ENCODE assay signal across 20 cellular contexts in the genomic region with DNA sequence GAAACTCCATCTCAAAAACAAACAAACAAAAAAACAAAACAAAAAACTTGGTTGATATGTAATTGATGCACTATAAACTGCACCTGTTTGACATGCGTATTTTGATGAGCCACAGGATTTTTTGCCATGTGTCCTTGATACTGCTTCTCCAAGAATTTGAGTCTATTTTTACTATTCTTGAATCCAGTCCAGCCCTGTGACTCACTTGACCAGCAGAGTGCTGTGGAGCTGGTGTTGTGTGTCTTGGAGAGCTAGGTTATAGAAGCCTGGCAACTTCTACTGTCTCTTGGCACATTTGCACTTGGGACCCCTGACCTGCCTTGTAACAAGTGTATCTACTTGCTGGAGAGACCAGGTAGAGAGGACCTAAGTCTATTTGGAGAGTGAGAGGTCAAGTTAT. TPM values are rescaled to one million over a fixed set of nuclear protein-coding genes. Genes with fewer than 3 reads are reported as not detected.
DNase-seq lines count a peak whose midpoint lies in the region; ATAC-seq and TF ChIP-seq lines count a peak whose summit lies in the region.
"Had no signal": no experiment of that assay in that cellular context is flagged by ENCODE, and none has a peak within 500 bp of the region (broad histone marks: within the 10 kb centered on the region; RNA-seq: fewer than 3 reads in every experiment).

No MANE protein-coding gene starts in this region.

- POLR2A ChIA-PET in CD8-positive, alpha-beta T cell (lab: Charles Lee), result interaction anchor here (1.9 kb wide), 1 partner anchor 90 kb away, joined by 7 read pairs; no protein-coding TSS in a partner anchor
- POLR2A ChIA-PET in PC-3 (lab: Charles Lee; ENCODE audit: unreplicated experiment), result no interaction called here
- POLR2A ChIA-PET in PC-9 (lab: Charles Lee; ENCODE audit: unreplicated experiment), result interaction anchor here (0.6 kb wide), 1 partner anchor 92 kb away, joined by 3 read pairs; a partner anchor contains a TSS

- H3K27me3 Mint-ChIP-seq in CD8-positive, alpha-beta T cell (ENCODE audit: low read depth), result no peaks in the 10 kb centered on the region
- H3K27me3 Mint-ChIP-seq: activated CD4-positive, alpha-beta memory T cell treated with anti-CD3 and anti-CD28 coated beads for 36 hours; activated naive CD4-positive, alpha-beta T cell treated with anti-CD3 and anti-CD28 coated beads, Interleukin-2, amount 50 U/mL, for 24 hours; activated T-cell treated with anti-CD3 and anti-CD28 coated beads, Interleukin-2, amount 50 U/mL, for 24 hours; central memory CD8-positive, alpha-beta T cell had no signal

- peaks cover 8% of the 10 kb centered on the region for H3K36me3 Mint-ChIP-seq in CD8-positive, alpha-beta T cell
- H3K36me3 Mint-ChIP-seq: activated CD4-positive, alpha-beta memory T cell treated with anti-CD3 and anti-CD28 coated beads for 36 hours had no signal

- H3F3A ChIP-seq in PC-3 (ENCODE audit: low read length, unreplicated experiment) (no peaks in the 10 kb centered on the region), PC-9 (ENCODE audit: insufficient read depth, low read depth) (no peaks in the 10 kb centered on the region)

- intact Hi-C loops in CD8-positive, alpha-beta T cell (cut with DNase I, micrococcal nuclease), result no loop called here
- intact Hi-C loops in PC-3 (cut with micrococcal nuclease), result loop anchor here (10.0 kb wide), 1 partner anchor 497 kb away; a partner anchor contains a TSS
- intact Hi-C loops in PC-9 (cut with micrococcal nuclease; ENCODE audit: unreplicated experiment), result no loop called here

- H3K9me3 ChIP-seq in CD8-positive, alpha-beta T cell (ENCODE audit: low read length), result no peaks in the 10 kb centered on the region
- no peaks in the 10 kb centered on the region for H3K9me3 ChIP-seq in PC-3 (ENCODE audit: low read length)
- H3K9me3 ChIP-seq in osteoblast (ENCODE audit: low read depth, low read length), result no peaks in the 10 kb centered on the region
- H3K9me3 ChIP-seq in PC-9 (ENCODE audit: insufficient read depth, low read depth), result no peaks in the 10 kb centered on the region
- H3K9me3 ChIP-seq: ovary, testis had no signal

- peaks cover 33% of the 10 kb centered on the region for H3K4me1 ChIP-seq in CD8-positive, alpha-beta T cell (ENCODE audit: insufficient read depth, low read length)
- no peaks in the 10 kb centered on the region for H3K4me1 ChIP-seq in PC-3 (ENCODE audit: insufficient read depth, low read length)
- no peaks in the 10 kb centered on the region for H3K4me1 ChIP-seq in osteoblast (ENCODE audit: insufficient read depth, low read length)
- H3K4me1 ChIP-seq in PC-9 (replicated peaks; ENCODE audit: insufficient read depth), result no peaks in the 10 kb centered on the region
- H3K4me1 ChIP-seq: testis had no signal

- CTCF ChIA-PET in CD8-positive, alpha-beta T cell (lab: Charles Lee), result interaction anchor here (0.7 to 11.8 kb wide), 9 partner anchors 8 to 360 kb away, joined by 3 to 224 read pairs (median 4); a partner anchor contains a TSS
- CTCF ChIA-PET in PC-3 (lab: Charles Lee) (interaction anchor here (1.0 kb wide), 1 partner anchor 92 kb away, joined by 4 read pairs; a partner anchor contains a TSS), PC-9 (lab: Charles Lee) (no interaction called here)

- H3K79me2 ChIP-seq in PC-3 (ENCODE audit: low read length), result no peaks in the 10 kb centered on the region
- no peaks in the 10 kb centered on the region for H3K79me2 ChIP-seq in osteoblast (ENCODE audit: insufficient read depth, low read length)
- H3K79me2 ChIP-seq in PC-9 (ENCODE audit: low read depth), result no peaks in the 10 kb centered on the region

- H4K20me1 ChIP-seq in PC-3 (ENCODE audit: low read length) (no peaks in the 10 kb centered on the region), osteoblast (ENCODE audit: insufficient read depth, low read length) (no peaks in the 10 kb centered on the region), PC-9 (ENCODE audit: insufficient read depth) (no peaks in the 10 kb centered on the region)

- H3K27ac ChIP-seq in CD8-positive, alpha-beta T cell (ENCODE audit: low read depth, low read length), result no peak overlapping the region
- H3K27ac ChIP-seq in PC-3 (ENCODE audit: low read length) (no peak overlapping the region), osteoblast (ENCODE audit: low read depth, low read length) (no peak overlapping the region), PC-9 (no peak overlapping the region)
- H3K27ac ChIP-seq: ovary, testis had no signal

- H3K27me3 ChIP-seq in CD8-positive, alpha-beta T cell (ENCODE audit: insufficient read depth, low read length), result no peaks in the 10 kb centered on the region
- peaks cover 7% of the 10 kb centered on the region for H3K27me3 ChIP-seq in PC-3 (ENCODE audit: low read length)
- H3K27me3 ChIP-seq in osteoblast (ENCODE audit: insufficient read depth, low read length), result no peaks in the 10 kb centered on the region
- H3K27me3 ChIP-seq in PC-9 (ENCODE audit: insufficient read depth, low read depth), result no peaks in the 10 kb centered on the region
- H3K27me3 ChIP-seq: ovary, testis had no signal

- no peak for DNase-seq in CD8-positive, alpha-beta T cell
- peak; percentile 13 for DNase-seq in PC-3
- DNase-seq in fibroblast of mammary gland (ENCODE audit: low read depth), result peak; percentile 46
- DNase-seq in osteoblast (ENCODE audit: insufficient read length, low spot score, missing footprints), result peak; percentile 23
- DNase-seq in PC-9, result no peak
- DNase-seq in superior temporal gyrus (ENCODE audit: extremely low spot score), result no peak
- DNase-seq: activated CD4-positive, alpha-beta memory T cell treated with anti-CD3 and anti-CD28 coated beads for 36 hours; activated T-cell treated with anti-CD3 and anti-CD28 coated beads, Interleukin-2, amount 50 U/mL, for 24 hours; foreskin melanocyte; H9; Kasumi-1; NCI-H1436; NCI-H2227 treated with DMSO at 0.1 percent for 48 hours; stimulated activated CD4-positive, alpha-beta T cell treated with anti-CD3 and anti-CD28 coated beads, Interleukin-4, amount 100 ng/mL, for 24 hours; testis had no signal

- H3K27ac Mint-ChIP-seq in CD8-positive, alpha-beta T cell, result peak overlapping the region; percentile 66
- H3K27ac Mint-ChIP-seq: activated CD4-positive, alpha-beta memory T cell treated with anti-CD3 and anti-CD28 coated beads for 36 hours; H9 had no signal

- H3K4me3 ChIP-seq in CD8-positive, alpha-beta T cell (ENCODE audit: low read depth, low read length), result no peak overlapping the region
- no peak overlapping the region for H3K4me3 ChIP-seq in PC-3 (ENCODE audit: low read length)
- no peak overlapping the region for H3K4me3 ChIP-seq in fibroblast of mammary gland (ENCODE audit: control insufficient read depth, low read depth, low read length)
- H3K4me3 ChIP-seq in osteoblast (ENCODE audit: insufficient read depth, low read length), result no peak overlapping the region
- H3K4me3 ChIP-seq in PC-9, result no peak overlapping the region
- H3K4me3 ChIP-seq: ovary, testis had no signal

- TF ChIP-seq CTCF in CD8-positive, alpha-beta T cell (IDR thresholded peaks at IDR 0.05), result no peak
- TF ChIP-seq CTCF in PC-3 (conservative IDR thresholded peaks at IDR 0.05; ENCODE audit: low read depth, low read length) (no peak), fibroblast of mammary gland (conservative IDR thresholded peaks at IDR 0.05; ENCODE audit: control insufficient read depth, insufficient read depth, low read depth, low read length) (no peak), osteoblast (IDR thresholded peaks at IDR 0.05; ENCODE audit: extremely low read depth, low read depth, low read length) (no peak), PC-9 (conservative IDR thresholded peaks at IDR 0.05) (no peak)

- H3K9me3 Mint-ChIP-seq in CD8-positive, alpha-beta T cell, result peaks cover 7% of the 10 kb centered on the region
- H3K9me3 Mint-ChIP-seq: activated naive CD4-positive, alpha-beta T cell treated with anti-CD3 and anti-CD28 coated beads, Interleukin-2, amount 50 U/mL, for 24 hours; activated T-cell treated with anti-CD3 and anti-CD28 coated beads, Interleukin-2, amount 50 U/mL, for 24 hours; central memory CD8-positive, alpha-beta T cell; H9 had no signal

- H3K9me2 ChIP-seq in PC-3 (replicated peaks; ENCODE audit: low read length) (no peaks in the 10 kb centered on the region), PC-9 (ENCODE audit: insufficient read depth) (no peaks in the 10 kb centered on the region)

- no peak for ATAC-seq in CD8-positive, alpha-beta T cell
- ATAC-seq in PC-3 (no peak), HG02938 (IDR thresholded peaks at IDR 0.05; ENCODE audit: unreplicated experiment) (no peak), GM18505 (IDR thresholded peaks at IDR 0.05; ENCODE audit: unreplicated experiment) (no peak)

- no peak overlapping the region for H3K4me3 Mint-ChIP-seq in CD8-positive, alpha-beta T cell
- H3K4me3 Mint-ChIP-seq: activated CD4-positive, alpha-beta memory T cell treated with anti-CD3 and anti-CD28 coated beads for 36 hours; activated T-cell treated with anti-CD3 and anti-CD28 coated beads, Interleukin-2, amount 50 U/mL, for 24 hours; central memory CD8-positive, alpha-beta T cell; H9 had no signal

- H3K4me2 ChIP-seq in PC-3 (ENCODE audit: low read length) (no peak overlapping the region), osteoblast (ENCODE audit: insufficient read depth, low read length) (no peak overlapping the region), PC-9 (no peak overlapping the region)

- TF ChIP-seq POLR2A in GM18505 (IDR thresholded peaks at IDR 0.05; ENCODE audit: borderline replicate concordance, extremely low read depth, insufficient read depth, insufficient read length), result no peak

- peaks cover 54% of the 10 kb centered on the region for H3K4me1 Mint-ChIP-seq in CD8-positive, alpha-beta T cell (ENCODE audit: low read depth)

- no peak overlapping the region for H2AFZ ChIP-seq in PC-3 (ENCODE audit: low read length)
- H2AFZ ChIP-seq in osteoblast (ENCODE audit: low read length), result no peak overlapping the region
- H2AFZ ChIP-seq in PC-9, result no peak overlapping the region

- no TSS peak for BruUV-seq in PC-3 (replicated peaks; lab: Mats Ljungman, UMichigan)
- no TSS peak for BruUV-seq in PC-9 (replicated peaks; lab: Mats Ljungman, UMichigan)

- H3K9ac ChIP-seq in PC-3 (ENCODE audit: low read length), result no peak overlapping the region

- H3K36me3 ChIP-seq in CD8-positive, alpha-beta T cell (ENCODE audit: insufficient read depth, low read length), result no peaks in the 10 kb centered on the region
- no peaks in the 10 kb centered on the region for H3K36me3 ChIP-seq in PC-3 (ENCODE audit: low read depth, low read length)
- H3K36me3 ChIP-seq in osteoblast (ENCODE audit: insufficient read depth, low read length), result no peaks in the 10 kb centered on the region
- no peaks in the 10 kb centered on the region for H3K36me3 ChIP-seq in PC-9 (ENCODE audit: low read depth)
- H3K36me3 ChIP-seq: ovary had no signal

RNA-seq across cellular contexts. Expression of a gene that starts 52.0 kb away (rescaled TPM):
- 10 to 100 TPM; 13.8 to 17.7 TPM for total RNA-seq in CD8-positive, alpha-beta T cell
- 0.15 TPM in 1 of 2 replicates, not detected in the other for total RNA-seq in PC-3 (2014; rRNA removed)
- under 0.01 and 0.29 TPM in 2 replicates for total RNA-seq in osteoblast
- total RNA-seq in PC-9 (2021), result 0.90 and 1.8 TPM in 2 replicates

Comparison
In these comparisons a context has a peak if more than half of its experiments do, and no peak if none do; other contexts are left out.
1. DNase-seq: peak in PC-3 (single experiment), fibroblast of mammary gland (single experiment) and osteoblast (single experiment); none in CD8-positive, alpha-beta T cell (0 of 7), PC-9 (0 of 2) and superior temporal gyrus (single experiment).